In the genomic region with DNA sequence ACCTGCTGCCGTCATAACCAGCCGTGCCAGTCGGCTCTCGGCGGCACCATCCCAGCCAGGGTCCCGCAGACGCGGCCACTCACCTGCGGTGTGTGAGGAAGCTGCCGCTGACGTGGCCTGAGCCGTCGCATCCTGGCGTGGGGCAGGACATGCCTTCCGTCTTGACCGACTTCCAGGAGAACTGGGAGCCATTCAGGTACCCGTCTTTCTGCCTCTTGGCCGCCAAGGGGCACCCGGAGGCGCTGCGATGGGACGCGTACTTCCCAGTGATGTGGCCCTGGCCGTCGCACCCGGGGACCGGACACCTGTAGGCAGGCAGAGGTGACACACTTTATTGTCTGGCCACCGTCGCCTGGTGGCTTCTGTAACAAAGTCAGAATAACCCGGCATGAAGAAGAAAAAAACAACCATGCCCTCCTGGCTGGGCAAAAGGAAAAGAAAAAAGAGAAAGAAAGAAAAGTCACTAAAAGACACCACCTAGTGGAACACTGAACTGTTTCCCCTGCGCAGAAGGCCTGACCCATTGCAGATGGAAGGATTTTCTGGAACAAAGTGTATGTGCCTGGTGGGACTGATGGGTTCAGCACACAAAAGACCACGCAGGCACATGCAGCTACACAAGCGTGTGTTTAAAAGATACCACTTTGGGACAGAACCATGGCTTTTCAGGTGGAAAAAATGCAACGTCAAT, we compare ENCODE assay signal across 26 cellular contexts.
DNase-seq lines count a peak whose midpoint lies in the region; ATAC-seq and TF ChIP-seq lines count a peak whose summit lies in the region.
"Had no signal": no experiment of that assay in that cellular context is flagged by ENCODE, and none has a peak within 500 bp of the region (broad histone marks: within the 10 kb centered on the region; RNA-seq: fewer than 3 reads in every experiment).

No MANE protein-coding gene starts in this region.

- no peaks in the 10 kb centered on the region for H3K4me1 ChIP-seq in hepatocyte (ENCODE audit: insufficient read depth)
- H3K4me1 ChIP-seq: adrenal gland, gastrocnemius medialis, pancreas, Peyer's patch, SJCRH30 had no signal

- H3K27ac ChIP-seq in AG04450 (ENCODE audit: low read depth, low read length) (no peak overlapping the region), hepatocyte (no peak overlapping the region)
- H3K27ac ChIP-seq: adrenal gland, breast epithelium, coronary artery, gastrocnemius medialis, left ventricle myocardium inferior, pancreas, Peyer's patch, SJCRH30 had no signal

- WGBS in hepatocyte (ENCODE audit: low lambda C conversion rate, missing lambda C conversion rate) = 96% methylated on average over 34 of the region's 34 CpGs

- TF ChIP-seq POLR2A in NB4 (IDR thresholded peaks at IDR 0.05; ENCODE audit: extremely low read depth, insufficient read length) = no peak

- H2AFZ ChIP-seq in hepatocyte = no peak overlapping the region

- no peaks in the 10 kb centered on the region for H3K36me3 Mint-ChIP-seq in stimulated activated memory B cell treated with anti-CD40 and anti-IgM and Interleukin-4, amounts not matched to agents 10 μg/mL and 1 μg/mL and 100 μg/mL, for 72 hours
- H3K36me3 Mint-ChIP-seq: CD4-positive, CD25-positive, alpha-beta regulatory T cell; naive thymus-derived CD8-positive, alpha-beta T cell; T-cell had no signal

- no peaks in the 10 kb centered on the region for H3K9me3 Mint-ChIP-seq in stimulated activated memory B cell treated with anti-CD40 and anti-IgM and Interleukin-4, amounts not matched to agents 10 μg/mL and 1 μg/mL and 100 μg/mL, for 72 hours
- H3K9me3 Mint-ChIP-seq: activated T-cell treated with anti-CD3 and anti-CD28 coated beads, Interleukin-2, amount 50 U/mL, for 4 hours; IgD-negative memory B cell; naive thymus-derived CD8-positive, alpha-beta T cell; T-cell had no signal

- no peaks in the 10 kb centered on the region for H4K20me1 ChIP-seq in hepatocyte (ENCODE audit: insufficient read depth, poor library complexity, severe bottlenecking)

- H3K36me3 ChIP-seq in hepatocyte (replicated peaks; ENCODE audit: insufficient read depth, low read depth) = no peaks in the 10 kb centered on the region
- H3K36me3 ChIP-seq: adrenal gland, breast epithelium, gastrocnemius medialis, left ventricle myocardium inferior, pancreas, Peyer's patch, SJCRH30 had no signal

- no peaks in the 10 kb centered on the region for H3K79me2 ChIP-seq in hepatocyte

- H3K4me3 Mint-ChIP-seq in stimulated activated memory B cell treated with anti-CD40 and anti-IgM and Interleukin-4, amounts not matched to agents 10 μg/mL and 1 μg/mL and 100 μg/mL, for 72 hours = no peak overlapping the region
- H3K4me3 Mint-ChIP-seq: activated T-cell treated with anti-CD3 and anti-CD28 coated beads, Interleukin-2, amount 50 U/mL, for 4 hours; CD4-positive, CD25-positive, alpha-beta regulatory T cell; IgD-negative memory B cell; naive thymus-derived CD8-positive, alpha-beta T cell; T-cell had no signal

- H3K4me3 ChIP-seq in AG04450 (ENCODE audit: low read depth, low read length) = no peak overlapping the region
- H3K4me3 ChIP-seq in NB4 (ENCODE audit: low read depth, low read length) = no peak overlapping the region
- no peak overlapping the region for H3K4me3 ChIP-seq in hepatocyte
- H3K4me3 ChIP-seq: adrenal gland, breast epithelium, coronary artery, gastrocnemius medialis, left ventricle myocardium inferior, pancreas, Peyer's patch, SJCRH30 had no signal

- DNase-seq in AG04450 (ENCODE audit: low read depth, low spot score) = no peak
- DNase-seq in NB4 (ENCODE audit: low read depth) = peak; percentile 13
- DNase-seq in hepatocyte (ENCODE audit: low spot score) = no peak
- DNase-seq in NCI-H1048 (lab: John Stamatoyannopoulos, UW) = no peak
- DNase-seq in stimulated activated CD8-positive, alpha-beta memory T cell treated with anti-CD3 and anti-CD28 coated beads, Interleukin-4, amount 100 ng/mL, for 48 hours = no peak
- no peak for DNase-seq in HuH-7 (ENCODE audit: low spot score)
- DNase-seq: activated CD4-positive, alpha-beta T cell treated with anti-CD3 and anti-CD28 coated beads for 48 hours; activated T-cell treated with anti-CD3 and anti-CD28 coated beads, Interleukin-2, amount 50 U/mL, for 4 hours; adrenal gland; CD4-positive, CD25-positive, alpha-beta regulatory T cell; EL; gastrocnemius medialis; HCEC 1CT; left ventricle myocardium inferior; midbrain; NCI-H1436; NCI-H524 treated with DMSO at 0.1 percent for 48 hours; pancreas; Peyer's patch; SJCRH30; T-cell had no signal

- peak; percentile 44 for ATAC-seq in stimulated activated memory B cell treated with anti-CD40 and anti-IgM and Interleukin-4, amounts not matched to agents 10 μg/mL and 1 μg/mL and 100 μg/mL, for 72 hours
- ATAC-seq: activated T-cell treated with anti-CD3 and anti-CD28 coated beads, Interleukin-2, amount 50 U/mL, for 4 hours; gastrocnemius medialis; naive thymus-derived CD8-positive, alpha-beta T cell; pancreas; T-cell had no signal

- H3K27me3 Mint-ChIP-seq in stimulated activated memory B cell treated with anti-CD40 and anti-IgM and Interleukin-4, amounts not matched to agents 10 μg/mL and 1 μg/mL and 100 μg/mL, for 72 hours = peaks cover 3% of the 10 kb centered on the region
- H3K27me3 Mint-ChIP-seq: CD4-positive, CD25-positive, alpha-beta regulatory T cell had no signal

- H3K27me3 ChIP-seq in AG04450 (ENCODE audit: control insufficient read depth, insufficient read depth, low read length) (peaks cover 9% of the 10 kb centered on the region), hepatocyte (no peaks in the 10 kb centered on the region)
- H3K27me3 ChIP-seq: adrenal gland, gastrocnemius medialis, pancreas, Peyer's patch had no signal

- CTCF ChIA-PET in AG04450 (lab: Charles Lee) = no interaction called here

- H3K4me2 ChIP-seq in hepatocyte = no peak overlapping the region

- H3K4me1 Mint-ChIP-seq in stimulated activated memory B cell treated with anti-CD40 and anti-IgM and Interleukin-4, amounts not matched to agents 10 μg/mL and 1 μg/mL and 100 μg/mL, for 72 hours = no peaks in the 10 kb centered on the region
- H3K4me1 Mint-ChIP-seq: CD4-positive, CD25-positive, alpha-beta regulatory T cell; IgD-negative memory B cell; naive thymus-derived CD8-positive, alpha-beta T cell; T-cell had no signal

- POLR2A ChIA-PET in AG04450 (lab: Yijun Ruan, JAX) = no interaction called here

- H3K9me3 ChIP-seq in AG04450 (ENCODE audit: control insufficient read depth, insufficient read depth, low read length) (peaks cover 3% of the 10 kb centered on the region; the same call in 1 of the 2 replicates), hepatocyte (ENCODE audit: low read depth) (no peaks in the 10 kb centered on the region)
- H3K9me3 ChIP-seq: adrenal gland, breast epithelium, gastrocnemius medialis, left ventricle myocardium inferior, pancreas, Peyer's patch, SJCRH30 had no signal

- H3K27ac Mint-ChIP-seq in stimulated activated memory B cell treated with anti-CD40 and anti-IgM and Interleukin-4, amounts not matched to agents 10 μg/mL and 1 μg/mL and 100 μg/mL, for 72 hours = no peak overlapping the region
- H3K27ac Mint-ChIP-seq: CD4-positive, CD25-positive, alpha-beta regulatory T cell; IgD-negative memory B cell; naive thymus-derived CD8-positive, alpha-beta T cell; T-cell had no signal

- no peaks in the 10 kb centered on the region for H3K9me2 ChIP-seq in hepatocyte (replicated peaks; ENCODE audit: insufficient read depth)

- TF ChIP-seq CTCF in AG04450 (IDR thresholded peaks at IDR 0.05; ENCODE audit: low read depth, low read length) (peak; percentile 13; the same call in 1 of the 2 replicates), NB4 (IDR thresholded peaks at IDR 0.05; ENCODE audit: low read depth, low read length) (peak; percentile 26), hepatocyte (IDR thresholded peaks at IDR 0.05; ENCODE audit: poor library complexity) (peak; percentile 6)
